Comparison of ENCODE assay signal across 9 cellular contexts in the genomic region with DNA sequence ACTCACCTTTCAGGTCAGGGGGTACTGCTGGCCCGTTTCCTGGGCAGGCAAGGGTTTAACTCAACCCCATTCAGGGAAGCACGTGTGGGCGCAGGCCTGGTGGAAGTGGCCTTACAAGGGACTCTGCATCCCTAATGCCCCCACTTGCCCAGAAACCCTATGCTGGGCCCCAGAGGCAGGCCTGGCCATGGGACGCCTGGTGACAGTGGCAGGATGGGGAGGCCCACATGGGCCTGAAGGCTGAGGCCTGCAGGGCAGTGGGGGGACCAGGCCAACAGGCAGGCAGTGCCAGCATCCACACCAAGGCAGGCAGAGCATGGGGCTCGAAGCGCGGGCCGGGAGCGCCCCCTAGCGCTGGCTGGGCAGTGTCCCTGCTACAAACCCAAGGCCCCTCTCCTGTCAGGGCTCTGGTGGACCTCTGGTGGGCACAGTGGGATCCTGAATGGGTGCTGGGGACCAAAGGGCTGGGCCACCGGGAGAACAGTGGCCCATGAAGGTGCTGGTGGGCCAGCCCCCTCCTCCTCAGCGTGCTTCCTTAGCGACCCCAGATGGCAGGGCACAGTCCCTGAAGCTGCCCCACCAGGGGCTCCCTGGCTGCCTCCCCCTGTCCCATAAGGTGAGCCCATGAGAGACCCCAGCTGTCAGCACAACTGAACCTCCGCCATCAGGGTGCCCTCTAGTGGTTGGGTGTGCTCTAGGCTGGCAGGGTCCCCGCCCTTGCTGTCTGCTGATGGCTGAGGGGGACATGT. TPM values are rescaled to one million over a fixed set of nuclear protein-coding genes. Genes with fewer than 3 reads are reported as not detected.
DNase-seq lines count a peak whose midpoint lies in the region; FAIRE-seq and TF ChIP-seq lines count a peak whose summit lies in the region.
"Had no signal": no experiment of that assay in that cellular context is flagged by ENCODE, and none has a peak within 500 bp of the region (broad histone marks: within the 10 kb centered on the region; RNA-seq: fewer than 3 reads in every experiment).

No MANE protein-coding gene starts in this region.

- 19% methylated on average over 15 of the region's 15 CpGs for WGBS in liver

- no peaks in the 10 kb centered on the region for H3K27me3 ChIP-seq in liver (ENCODE audit: control insufficient read depth in 4 of 4, insufficient read depth in 4 of 4, low read length in 3 of 4)

- no peaks in the 10 kb centered on the region for H3K9me3 ChIP-seq in liver (ENCODE audit: control insufficient read depth in 4 of 4, low read length in 3 of 4)

- no peak overlapping the region for H3K4me3 ChIP-seq in liver (ENCODE audit: low read depth in 1 of 3, low read length in 3 of 3)
- H3K4me3 ChIP-seq: skin epidermis had no signal

- TF ChIP-seq RAD21 in liver (IDR thresholded peaks at IDR 0.05) = peak; percentile 90 to 93

- H3K4me1 ChIP-seq in liver (ENCODE audit: control insufficient read depth in 4 of 4, insufficient read depth in 4 of 4, low read length in 3 of 4) = peaks cover 8 to 41% (median 24%) of the 10 kb centered on the region in 4 donors

- no peak overlapping the region for H3K9ac ChIP-seq in liver (ENCODE audit: low read depth in 1 of 2, low read length in 2 of 2)

- peaks cover 3 to 22% (median 12%) of the 10 kb centered on the region in 4 donors for H3K36me3 ChIP-seq in liver (ENCODE audit: control insufficient read depth in 4 of 4, insufficient read depth in 3 of 4, low read depth in 1 of 4, low read length in 3 of 4)

- peak overlapping the region in 1 of 2 donors; percentile 15 for H3K27ac ChIP-seq in liver (ENCODE audit: low read depth in 1 of 2, low read length in 2 of 2)
- H3K27ac ChIP-seq: skin epidermis had no signal

- FAIRE-seq in GM18507 (lab: Jason Lieb, UNC) = peak; percentile 49

- peak; percentile 34 for DNase-seq in A172 (ENCODE audit: low spot score)
- peak; percentile 64 for DNase-seq in GM18507 (ENCODE audit: extremely low spot score, insufficient read length, low read depth)
- DNase-seq in NCI-H226 = peak; percentile 8
- DNase-seq in activated CD4-positive, alpha-beta T cell treated with anti-CD3 and anti-CD28 coated beads, Interleukin-2, amount 50 U/mL, for 1 hour = peak; percentile 63
- peak; percentile 27 to 70 for DNase-seq in dermis microvascular lymphatic vessel endothelial cell (ENCODE audit: low read depth in 2 of 2)
- DNase-seq in stimulated activated CD4-positive, alpha-beta T cell treated with anti-CD3 and anti-CD28 coated beads, TNF-alpha, amount 100 ng/mL, for 4 hours (ENCODE audit: low read depth in 3 of 3) = peak; percentile 31 to 59 (median 35)
- no peak for DNase-seq in NCI-H2107 (lab: John Stamatoyannopoulos, UW)

- TF ChIP-seq CTCF in liver (IDR thresholded peaks at IDR 0.05; ENCODE audit: low read depth, low read length, missing input control) = peak; percentile 84

TF ChIP-seq in liver, 16 proteins besides CTCF, POLR2A, EP300 and RAD21:
- TF ChIP-seq HNF4A (conservative IDR thresholded peaks at IDR 0.05) = no peak
- TF ChIP-seq YY1 (IDR thresholded peaks at IDR 0.05) = no peak
- no peak for TF ChIP-seq JUND (IDR thresholded peaks at IDR 0.05)
- TF ChIP-seq NR2F2 (IDR thresholded peaks at IDR 0.05) = no peak
- no peak for TF ChIP-seq GABPA (IDR thresholded peaks at IDR 0.05 in 1 of 2, conservative IDR thresholded peaks at IDR 0.05 in 1 of 2)
- no peak for TF ChIP-seq EGR1 (IDR thresholded peaks at IDR 0.05; ENCODE audit: low read depth in 2 of 2)
- no peak for TF ChIP-seq HNF4G (IDR thresholded peaks at IDR 0.05)
- TF ChIP-seq, protein P1, sequence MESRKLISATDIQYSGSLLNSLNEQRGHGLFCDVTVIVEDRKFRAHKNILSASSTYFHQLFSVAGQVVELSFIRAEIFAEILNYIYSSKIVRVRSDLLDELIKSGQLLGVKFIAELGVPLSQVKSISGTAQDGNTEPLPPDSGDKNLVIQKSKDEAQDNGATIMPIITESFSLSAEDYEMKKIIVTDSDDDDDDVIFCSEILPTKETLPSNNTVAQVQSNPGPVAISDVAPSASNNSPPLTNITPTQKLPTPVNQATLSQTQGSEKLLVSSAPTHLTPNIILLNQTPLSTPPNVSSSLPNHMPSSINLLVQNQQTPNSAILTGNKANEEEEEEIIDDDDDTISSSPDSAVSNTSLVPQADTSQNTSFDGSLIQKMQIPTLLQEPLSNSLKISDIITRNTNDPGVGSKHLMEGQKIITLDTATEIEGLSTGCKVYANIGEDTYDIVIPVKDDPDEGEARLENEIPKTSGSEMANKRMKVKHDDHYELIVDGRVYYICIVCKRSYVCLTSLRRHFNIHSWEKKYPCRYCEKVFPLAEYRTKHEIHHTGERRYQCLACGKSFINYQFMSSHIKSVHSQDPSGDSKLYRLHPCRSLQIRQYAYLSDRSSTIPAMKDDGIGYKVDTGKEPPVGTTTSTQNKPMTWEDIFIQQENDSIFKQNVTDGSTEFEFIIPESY (IDR thresholded peaks at IDR 0.05) = no peak

RNA-seq across cellular contexts. Expression of a gene that starts 16.8 kb away (rescaled TPM):
- 12.4 and 19.8 TPM in 2 replicates for total RNA-seq in A172 (2014; rRNA removed; shearing (Covaris generic))
- total RNA-seq in dermis microvascular lymphatic vessel endothelial cell (0.64 and 2.4 TPM in 2 replicates), liver (10 to 100 TPM; 39.1 to 40.0 TPM)
- 10 to 100 TPM in 1 of 2 donors, 1 to 10 TPM in 1; 5.6 to 19.1 TPM for polyA plus RNA-seq in liver

RNA-seq across cellular contexts. Expression of a gene that starts 46.0 kb away (rescaled TPM):
- total RNA-seq in A172 (2014; rRNA removed; shearing (Covaris generic)) = 48.3 and 55.6 TPM in 2 replicates
- total RNA-seq in dermis microvascular lymphatic vessel endothelial cell = 68.3 and 76.4 TPM in 2 replicates
- total RNA-seq in liver = 10 to 100 TPM; 31.0 to 46.9 TPM
- 10 to 100 TPM; 12.2 to 17.3 TPM for polyA plus RNA-seq in liver
